In the genomic region with DNA sequence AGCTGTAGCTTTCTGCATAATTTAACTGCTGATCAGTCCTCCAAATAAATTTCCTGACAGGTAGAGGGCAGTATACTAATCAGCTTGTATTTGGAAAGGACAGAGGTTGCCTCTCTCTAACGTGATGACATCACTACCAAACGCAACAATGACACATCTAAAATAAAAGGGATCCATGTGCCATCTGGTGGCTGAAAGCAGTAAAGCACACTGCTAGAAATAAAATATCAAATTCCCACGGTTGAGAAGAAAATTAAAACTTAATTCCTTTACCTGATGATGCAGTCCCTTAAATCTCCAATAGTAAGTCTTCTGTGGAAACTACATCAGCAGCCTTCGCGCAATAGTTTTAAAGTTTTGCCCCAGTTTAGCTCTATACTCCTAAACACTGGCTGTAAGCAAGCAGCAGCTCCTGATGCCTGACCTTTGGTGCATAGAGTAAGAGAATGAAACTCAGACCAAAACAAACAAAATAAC, we compare ENCODE assay signal across 7 cellular contexts. TPM values are rescaled to one million over a fixed set of nuclear protein-coding genes. Genes with fewer than 3 reads are reported as not detected.
DNase-seq lines count a peak whose midpoint lies in the region; ATAC-seq and TF ChIP-seq lines count a peak whose summit lies in the region.

No MANE protein-coding gene starts in this region.

- H3K4me1 ChIP-seq in adrenal gland (replicated peaks in 1 of 2) (peaks cover 0 to 32% of the 10 kb centered on the region in 2 donors), right cardiac atrium (ENCODE audit: control insufficient read depth, insufficient read depth, low read length) (peaks cover 3% of the 10 kb centered on the region)

- peak; percentile 96 for ATAC-seq in GM18498 (IDR thresholded peaks at IDR 0.05; ENCODE audit: unreplicated experiment)
- peak; percentile 97 for ATAC-seq in HG02870 (IDR thresholded peaks at IDR 0.05; ENCODE audit: unreplicated experiment)
- ATAC-seq in right cardiac atrium, result peak; percentile 61 to 67

- H3K27me3 ChIP-seq in adrenal gland, result no peaks in the 10 kb centered on the region
- no peaks in the 10 kb centered on the region for H3K27me3 ChIP-seq in right cardiac atrium (ENCODE audit: control insufficient read depth, insufficient read depth)

- no peak for TF ChIP-seq POLR2A in adrenal gland (IDR thresholded peaks at IDR 0.05)

- H3K4me3 ChIP-seq in adrenal gland, result no peak overlapping the region
- no peak overlapping the region for H3K4me3 ChIP-seq in right cardiac atrium (ENCODE audit: low read length)
- H3K4me3 ChIP-seq in retinal pigment epithelial cell (ENCODE audit: low read length), result no peak overlapping the region

- H3K27ac ChIP-seq in adrenal gland (peak overlapping the region in 4 of 5 donors; percentile 21 to 65 (median 42)), right cardiac atrium (ENCODE audit: low read length) (peak overlapping the region; percentile 66)

- H3K9me3 ChIP-seq in adrenal gland (replicated peaks in 1 of 3), result no peaks in the 10 kb centered on the region
- no peaks in the 10 kb centered on the region for H3K9me3 ChIP-seq in right cardiac atrium (ENCODE audit: control insufficient read depth, low read length)

- intact Hi-C loops in adrenal gland (cut with DNase I), result loop anchor here (5.0 to 10.0 kb wide), 2 partner anchors 149 to 152 kb away; a partner anchor contains a TSS
- intact Hi-C loops in right cardiac atrium (cut with DNase I), result loop anchor here (5.0 to 10.0 kb wide), 5 partner anchors 157 to 389 kb away; a partner anchor contains a TSS

- peak; percentile 96 to 100 (median 98) for TF ChIP-seq CTCF in adrenal gland (IDR thresholded peaks at IDR 0.05)
- peak; percentile 85 for TF ChIP-seq CTCF in retinal pigment epithelial cell (conservative IDR thresholded peaks at IDR 0.05; ENCODE audit: low read depth, low read length)

- H3K36me3 ChIP-seq in adrenal gland (replicated peaks in 1 of 2), result no peaks in the 10 kb centered on the region

- DNase-seq in NCI-H1417 (lab: John Stamatoyannopoulos, UW) (peak; percentile 69 to 94 (median 92)), SW 1271 (lab: John Stamatoyannopoulos, UW) (peak; percentile 79 to 96), adrenal gland (peak; percentile 59 to 90 (median 81)), right cardiac atrium (peak in 2 of 3 donors; percentile 28 to 61), retinal pigment epithelial cell (ENCODE audit: low read depth) (peak; percentile 88)

- 21 to 29% (median 26%) methylated on average over 5 of the region's 5 CpGs for WGBS in adrenal gland, 4 donors
- 18% methylated on average over 5 of the region's 5 CpGs for WGBS in right cardiac atrium

RNA-seq across cellular contexts. Expression of a gene that starts 54.5 kb away (rescaled TPM):
- total RNA-seq in adrenal gland, result 10 to 100 TPM; 44.2 to 91.2 (median 59.0) TPM
- 10 to 100 TPM; 30.4 to 35.3 (median 35.0) TPM for polyA plus RNA-seq in adrenal gland
- 10 to 100 TPM; 15.8 to 53.0 (median 19.2) TPM for total RNA-seq in right cardiac atrium
- 11.8 TPM for polyA plus RNA-seq in right cardiac atrium
